In genomic region chr13:113937497-113938140, GRCh38 we compare ENCODE assay signal across 1 cellular context.
TF ChIP-seq lines count a peak whose summit lies in the region.

No MANE protein-coding gene starts in this region.

TF ChIP-seq in H1, 55 proteins besides CTCF, POLR2A, EP300 and RAD21:
- TF ChIP-seq CEBPB (IDR thresholded peaks at IDR 0.05; ENCODE audit: low read depth, low read length) (no peak), BRCA1 (IDR thresholded peaks at IDR 0.05; ENCODE audit: low read depth, low read length) (no peak), SAP30 (IDR thresholded peaks at IDR 0.05; ENCODE audit: insufficient read depth, insufficient replicate concordance, low read length) (no peak), SP2 (IDR thresholded peaks at IDR 0.05; ENCODE audit: low read length) (no peak), SP4 (IDR thresholded peaks at IDR 0.05; ENCODE audit: low read length) (no peak), USF2 (IDR thresholded peaks at IDR 0.05; ENCODE audit: low read length) (no peak), ZNF274 (IDR thresholded peaks at IDR 0.05; ENCODE audit: borderline replicate concordance, extremely low read depth, low read length) (no peak), EZH2 (IDR thresholded peaks at IDR 0.05; ENCODE audit: low read depth, low read length, severe bottlenecking) (no peak), TCF12 (IDR thresholded peaks at IDR 0.05; ENCODE audit: low read depth, low read length) (no peak), HDAC2 (IDR thresholded peaks at IDR 0.05; ENCODE audit: borderline replicate concordance in 1 of 2, low read depth in 2 of 2, low read length in 2 of 2) (no peak)
